3 cellular contexts compared by ENCODE assay signal in genomic region chr12:127670796-127671195, GRCh38.
"Had no signal": no experiment of that assay in that cellular context is flagged by ENCODE, and none has a peak within 500 bp of the region (broad histone marks: within the 10 kb centered on the region; RNA-seq: fewer than 3 reads in every experiment).

No MANE protein-coding gene starts in this region.

- DNase-seq: GDM1, GF-D8 had no signal

- H3K4me3 ChIP-seq: GM12878 had no signal
